9 cellular contexts compared by ENCODE assay signal in the genomic region with DNA sequence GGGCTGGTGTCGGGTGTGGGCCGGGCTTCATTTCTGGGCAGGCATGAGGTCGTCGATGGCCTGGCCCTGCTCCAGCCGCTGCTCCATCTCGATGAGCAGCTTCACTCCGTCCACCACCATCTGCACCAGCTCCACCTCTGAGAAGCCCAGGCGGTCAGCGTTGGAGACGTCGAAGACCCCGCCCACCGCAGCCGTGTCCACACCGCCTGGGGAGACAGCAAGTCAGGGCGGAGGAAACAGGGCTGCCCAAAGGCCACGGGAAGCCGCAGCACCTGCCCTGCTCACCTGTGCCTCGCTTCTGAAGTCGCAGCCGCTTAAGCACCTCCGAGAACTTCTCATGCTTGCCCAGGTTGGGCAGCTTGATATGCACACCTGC. TPM values are rescaled to one million over a fixed set of nuclear protein-coding genes. Genes with fewer than 3 reads are reported as not detected.
A peak's percentile ranks its signal among the peaks of the same experiment; 100 is the strongest.
DNase-seq lines count a peak whose midpoint lies in the region; ATAC-seq, FAIRE-seq and TF ChIP-seq lines count a peak whose summit lies in the region.
"Had no signal": no experiment of that assay in that cellular context is flagged by ENCODE, and none has a peak within 500 bp of the region (broad histone marks: within the 10 kb centered on the region; RNA-seq: fewer than 3 reads in every experiment).

No MANE protein-coding gene starts in this region.

- no peak overlapping the region for H3K27ac ChIP-seq in HepG2 (ENCODE audit: extremely low read length, insufficient read depth, low read length)
- peak overlapping the region; percentile 15 to 66 for H3K27ac ChIP-seq in thoracic aorta

- peaks cover 4% of the 10 kb centered on the region for H3K79me2 ChIP-seq in HepG2 (ENCODE audit: insufficient read depth, low read length)

- DNase-seq in activated CD4-positive, alpha-beta T cell treated with anti-CD3 and anti-CD28 coated beads, Interleukin-2, amount 10 ng/mL, durations not matched to agents 24 days and 14 days, result no peak
- no peak for DNase-seq in activated CD4-positive, alpha-beta T cell treated with anti-CD3 and anti-CD28 coated beads, Interleukin-2, amount 50 U/mL, for 1 hour
- no peak for DNase-seq in HepG2 (ENCODE audit: low spot score)
- no peak for DNase-seq in thoracic aorta (ENCODE audit: low spot score)
- no peak for DNase-seq in amygdala (lab: John Stamatoyannopoulos, UW)
- no peak for DNase-seq in NCI-H1092 (lab: John Stamatoyannopoulos, UW)
- no peak for DNase-seq in GF-D8 (lab: John Stamatoyannopoulos, UW)
- DNase-seq: NCI-H748 treated with DMSO at 0.1 percent for 48 hours had no signal

- no peak overlapping the region for H3K4me3 ChIP-seq in HepG2 (replicated peaks in 1 of 3; ENCODE audit: insufficient read depth in 1 of 3, low read depth in 2 of 3, low read length in 3 of 3)
- no peak overlapping the region for H3K4me3 ChIP-seq in thoracic aorta

- peak overlapping the region; percentile 64 for H3K4me3 Mint-ChIP-seq in activated CD4-positive, alpha-beta T cell treated with anti-CD3 and anti-CD28 coated beads, Interleukin-2, amount 10 ng/mL, durations not matched to agents 24 days and 14 days
- H3K4me3 Mint-ChIP-seq in activated T-helper 17 cell treated with anti-CD3 and anti-CD28 coated beads, Interleukin-2, amount 50 U/mL, for 72 hours, result peak overlapping the region; percentile 27

- H3K36me3 Mint-ChIP-seq in activated CD4-positive, alpha-beta T cell treated with anti-CD3 and anti-CD28 coated beads, Interleukin-2, amount 10 ng/mL, durations not matched to agents 24 days and 14 days (ENCODE audit: low read depth), result no peaks in the 10 kb centered on the region
- H3K36me3 Mint-ChIP-seq in activated T-helper 17 cell treated with anti-CD3 and anti-CD28 coated beads, Interleukin-2, amount 50 U/mL, for 72 hours (ENCODE audit: low read depth), result no peaks in the 10 kb centered on the region

- H3K27me3 ChIP-seq in HepG2 (ENCODE audit: control insufficient read depth in 1 of 2, insufficient read depth in 2 of 2, low read length in 2 of 2) (no peaks in the 10 kb centered on the region), thoracic aorta (replicated peaks; ENCODE audit: insufficient read depth) (no peaks in the 10 kb centered on the region)

- H3K27ac Mint-ChIP-seq in activated CD4-positive, alpha-beta T cell treated with anti-CD3 and anti-CD28 coated beads, Interleukin-2, amount 10 ng/mL, durations not matched to agents 24 days and 14 days, result no peak overlapping the region
- no peak overlapping the region for H3K27ac Mint-ChIP-seq in activated T-helper 17 cell treated with anti-CD3 and anti-CD28 coated beads, Interleukin-2, amount 50 U/mL, for 72 hours

- POLR2A ChIA-PET in HepG2 (lab: Yijun Ruan, JAX), result interaction anchor here (3.1 kb wide), 1 partner anchor 8 kb away, joined by 24 read pairs; a partner anchor contains a TSS

- H3K9me3 ChIP-seq in HepG2 (ENCODE audit: low read length) (no peaks in the 10 kb centered on the region), thoracic aorta (no peaks in the 10 kb centered on the region)

- H3K9ac ChIP-seq in HepG2 (ENCODE audit: insufficient read depth, low read depth, low read length), result no peak overlapping the region

- in situ Hi-C loops in HepG2 (cut with HindIII; ENCODE audit: extremely low pct_ligation_motif_present, low pct_unique_long_range_greater_than_20kb), result no loop called here

- no peak overlapping the region for H3K4me2 ChIP-seq in HepG2 (ENCODE audit: low read depth, low read length)

- CTCF ChIA-PET in HepG2 (lab: Yijun Ruan, JAX; ENCODE audit: low intra/inter-chr PET ratio, low total read pairs), result interaction anchor here (3.0 kb wide), 1 partner anchor 26 kb away, joined by 38 read pairs; no protein-coding TSS in a partner anchor

- no peak for FAIRE-seq in HepG2 (lab: Jason Lieb, UNC)

- WGBS in HepG2 (ENCODE audit: low lambda C conversion rate), result 93% methylated on average over 18 of the region's 22 CpGs

- TF ChIP-seq CTCF in HepG2 (CRISPR knock-in tag; IDR thresholded peaks at IDR 0.05) (no peak), thoracic aorta (IDR thresholded peaks at IDR 0.05) (no peak)

- no peak overlapping the region for H2AFZ ChIP-seq in HepG2 (ENCODE audit: low read length)

- no peak for TF ChIP-seq POLR2A in HepG2 (IDR thresholded peaks at IDR 0.05; ENCODE audit: insufficient read depth in 1 of 2, low read depth in 2 of 2, low read length in 2 of 2)

- TF ChIP-seq EP300 in HepG2 (IDR thresholded peaks at IDR 0.05; ENCODE audit: low read depth in 2 of 2, low read length in 2 of 2), result no peak
- no peak for TF ChIP-seq EP300 in HepG2 (CRISPR knock-in tag; IDR thresholded peaks at IDR 0.05; ENCODE audit: borderline replicate concordance)

- H3K4me1 Mint-ChIP-seq in activated CD4-positive, alpha-beta T cell treated with anti-CD3 and anti-CD28 coated beads, Interleukin-2, amount 10 ng/mL, durations not matched to agents 24 days and 14 days, result peaks cover 7% of the 10 kb centered on the region
- peaks cover 5% of the 10 kb centered on the region for H3K4me1 Mint-ChIP-seq in activated T-helper 17 cell treated with anti-CD3 and anti-CD28 coated beads, Interleukin-2, amount 50 U/mL, for 72 hours

- H3K4me1 ChIP-seq in HepG2 (ENCODE audit: insufficient read depth, low read length) (peaks cover 52% of the 10 kb centered on the region), thoracic aorta (ENCODE audit: control insufficient read depth in 1 of 2, low read depth in 2 of 2) (peaks cover 14 to 57% of the 10 kb centered on the region in 2 donors)

- H4K20me1 ChIP-seq in HepG2 (ENCODE audit: insufficient read depth, low read length), result no peaks in the 10 kb centered on the region

- BruUV-seq in HepG2 (replicated peaks; lab: Mats Ljungman, UMichigan), result no TSS peak

- peaks cover 17% of the 10 kb centered on the region for H3K27me3 Mint-ChIP-seq in activated CD4-positive, alpha-beta T cell treated with anti-CD3 and anti-CD28 coated beads, Interleukin-2, amount 10 ng/mL, durations not matched to agents 24 days and 14 days
- H3K27me3 Mint-ChIP-seq in activated T-helper 17 cell treated with anti-CD3 and anti-CD28 coated beads, Interleukin-2, amount 50 U/mL, for 72 hours, result no peaks in the 10 kb centered on the region

- ATAC-seq in activated T-helper 17 cell treated with anti-CD3 and anti-CD28 coated beads, Interleukin-2, amount 50 U/mL, for 72 hours (replicated peaks), result no peak
- ATAC-seq in HepG2 (no peak), thoracic aorta (ENCODE audit: insufficient number of reproducible peaks, low FRiP score, low read depth) (no peak)

- no peaks in the 10 kb centered on the region for H3K9me3 Mint-ChIP-seq in activated CD4-positive, alpha-beta T cell treated with anti-CD3 and anti-CD28 coated beads, Interleukin-2, amount 10 ng/mL, durations not matched to agents 24 days and 14 days
- H3K9me3 Mint-ChIP-seq in activated T-helper 17 cell treated with anti-CD3 and anti-CD28 coated beads, Interleukin-2, amount 50 U/mL, for 72 hours, result no peaks in the 10 kb centered on the region

- TF ChIP-seq RAD21 in HepG2 (CRISPR knock-in tag; IDR thresholded peaks at IDR 0.05), result no peak

- intact Hi-C loops in activated CD4-positive, alpha-beta T cell treated with anti-CD3 and anti-CD28 coated beads, Interleukin-2, amount 10 ng/mL, durations not matched to agents 24 days and 14 days (cut with micrococcal nuclease), result no loop called here
- intact Hi-C loops in HepG2 (cut with micrococcal nuclease; ENCODE audit: unreplicated experiment), result no loop called here

- H3K36me3 ChIP-seq in HepG2 (replicated peaks in 1 of 2; ENCODE audit: control insufficient read depth in 1 of 2, insufficient read depth in 2 of 2, low read length in 2 of 2) (peaks cover 0 to 10% of the 10 kb centered on the region in 2 experiments; a peak in 3 of 5 replicates), thoracic aorta (no peaks in the 10 kb centered on the region)

RNA-seq across cellular contexts. Expression of a gene that starts 2.8 kb away (rescaled TPM):
- total RNA-seq in activated CD4-positive, alpha-beta T cell treated with anti-CD3 and anti-CD28 coated beads, Interleukin-2, amount 10 ng/mL, durations not matched to agents 24 days and 14 days, result 14.2 and 21.1 TPM in 2 replicates
- total RNA-seq in activated T-helper 17 cell treated with anti-CD3 and anti-CD28 coated beads, Interleukin-2, amount 50 U/mL, for 72 hours, result 10 to 100 TPM in 1 of 2 donors, 1 to 10 TPM in 1; 4.5 to 13.4 TPM
- total RNA-seq in HepG2 (2016; rRNA removed; fragmentation: Illumina TruSeq; extraction: Trizol) (82.3 and 92.4 TPM in 2 replicates), thoracic aorta (100 to 1,000 TPM; 109 to 159 TPM)
- 35.0 and 38.6 TPM in 2 replicates for total RNA-seq in HepG2 (2016; cell fraction: cytosol; rRNA removed; fragmentation: Illumina TruSeq; extraction: Trizol; ENCODE audit: low read depth)
- total RNA-seq in HepG2 (2016; cell fraction: insoluble cytoplasmic fraction; rRNA removed; fragmentation: Illumina TruSeq; extraction: Trizol), result 77.0 and 90.7 TPM in 2 replicates
- total RNA-seq in HepG2 (2016; cell fraction: membrane; rRNA removed; fragmentation: Illumina TruSeq; extraction: Trizol), result 39.1 and 44.5 TPM in 2 replicates
- total RNA-seq in HepG2 (2016; cell fraction: nucleus; rRNA removed; fragmentation: Illumina TruSeq; extraction: Trizol), result 55.0 and 62.1 TPM in 2 replicates
- 179 and 217 TPM in 2 replicates for polyA plus RNA-seq in HepG2 (2011; rRNA removed)
- 94.2 and 257 TPM in 2 replicates for polyA plus RNA-seq in HepG2 (2011; cell fraction: cytosol; rRNA removed)
- 634 and 1,191 TPM in 2 replicates for polyA plus RNA-seq in HepG2 (2011; cell fraction: nucleus; rRNA removed)
- polyA plus RNA-seq in HepG2 (2012), result 136 and 210 TPM in 2 replicates
- polyA plus RNA-seq in HepG2 (2016; cell fraction: cytosol; fragmentation: Illumina TruSeq; extraction: Trizol; ENCODE audit: low read depth), result 60.2 and 68.2 TPM in 2 replicates
- 156 and 198 TPM in 2 replicates for polyA plus RNA-seq in HepG2 (2016; cell fraction: insoluble cytoplasmic fraction; fragmentation: Illumina TruSeq; extraction: Trizol; ENCODE audit: low read depth)
- 60.4 and 60.5 TPM in 2 replicates for polyA plus RNA-seq in HepG2 (2016; cell fraction: membrane; fragmentation: Illumina TruSeq; extraction: Trizol; ENCODE audit: low read depth)
- polyA plus RNA-seq in HepG2 (2016; cell fraction: nucleus; fragmentation: Illumina TruSeq; extraction: Trizol; ENCODE audit: insufficient read depth, low read depth), result 164 and 170 TPM in 2 replicates
- polyA minus RNA-seq in HepG2 (2011; rRNA and poly(A)+ RNA removed; ENCODE audit: low replicate concordance), result 111 and 125 TPM in 2 replicates
- polyA minus RNA-seq in HepG2 (2011; cell fraction: cytosol; rRNA and poly(A)+ RNA removed), result 96.8 and 156 TPM in 2 replicates
- polyA minus RNA-seq in HepG2 (2011; cell fraction: nucleus; rRNA and poly(A)+ RNA removed), result 34.2 and 39.0 TPM in 2 replicates

RNA-seq across cellular contexts. Expression of a gene that starts 9.2 kb away (rescaled TPM):
- total RNA-seq in activated CD4-positive, alpha-beta T cell treated with anti-CD3 and anti-CD28 coated beads, Interleukin-2, amount 10 ng/mL, durations not matched to agents 24 days and 14 days, result 22.7 and 23.6 TPM in 2 replicates
- 10 to 100 TPM in 1 of 2 donors, 1 to 10 TPM in 1; 7.0 to 17.2 TPM for total RNA-seq in activated T-helper 17 cell treated with anti-CD3 and anti-CD28 coated beads, Interleukin-2, amount 50 U/mL, for 72 hours
- total RNA-seq in HepG2 (2016; rRNA removed; fragmentation: Illumina TruSeq; extraction: Trizol) (12.2 and 13.6 TPM in 2 replicates), thoracic aorta (10 to 100 TPM; 18.6 to 18.8 TPM)
- total RNA-seq in HepG2 (2016; cell fraction: cytosol; rRNA removed; fragmentation: Illumina TruSeq; extraction: Trizol; ENCODE audit: low read depth), result 4.0 and 5.2 TPM in 2 replicates
- total RNA-seq in HepG2 (2016; cell fraction: insoluble cytoplasmic fraction; rRNA removed; fragmentation: Illumina TruSeq; extraction: Trizol), result 12.4 and 14.5 TPM in 2 replicates
- 8.3 and 9.6 TPM in 2 replicates for total RNA-seq in HepG2 (2016; cell fraction: membrane; rRNA removed; fragmentation: Illumina TruSeq; extraction: Trizol)
- total RNA-seq in HepG2 (2016; cell fraction: nucleus; rRNA removed; fragmentation: Illumina TruSeq; extraction: Trizol), result 10.4 and 11.7 TPM in 2 replicates
- 6.5 and 9.8 TPM in 2 replicates for polyA plus RNA-seq in HepG2 (2011; rRNA removed)
- polyA plus RNA-seq in HepG2 (2011; cell fraction: cytosol; rRNA removed), result 6.4 and 11.5 TPM in 2 replicates
- 26.1 and 31.2 TPM in 2 replicates for polyA plus RNA-seq in HepG2 (2011; cell fraction: nucleus; rRNA removed)
- 4.0 and 8.4 TPM in 2 replicates for polyA plus RNA-seq in HepG2 (2012)
- 3.9 and 4.4 TPM in 2 replicates for polyA plus RNA-seq in HepG2 (2016; cell fraction: cytosol; fragmentation: Illumina TruSeq; extraction: Trizol; ENCODE audit: low read depth)
- 12.0 and 13.1 TPM in 2 replicates for polyA plus RNA-seq in HepG2 (2016; cell fraction: insoluble cytoplasmic fraction; fragmentation: Illumina TruSeq; extraction: Trizol; ENCODE audit: low read depth)
- 6.7 and 7.2 TPM in 2 replicates for polyA plus RNA-seq in HepG2 (2016; cell fraction: membrane; fragmentation: Illumina TruSeq; extraction: Trizol; ENCODE audit: low read depth)
- polyA plus RNA-seq in HepG2 (2016; cell fraction: nucleus; fragmentation: Illumina TruSeq; extraction: Trizol; ENCODE audit: insufficient read depth, low read depth), result 13.5 and 14.3 TPM in 2 replicates
- polyA minus RNA-seq in HepG2 (2011; rRNA and poly(A)+ RNA removed; ENCODE audit: low replicate concordance), result 14.6 and 19.9 TPM in 2 replicates
- polyA minus RNA-seq in HepG2 (2011; cell fraction: cytosol; rRNA and poly(A)+ RNA removed), result 4.6 and 4.7 TPM in 2 replicates
- 15.8 and 16.6 TPM in 2 replicates for polyA minus RNA-seq in HepG2 (2011; cell fraction: nucleus; rRNA and poly(A)+ RNA removed)

RNA-seq across cellular contexts. Expression of a gene that starts 42.6 kb away (rescaled TPM):
- total RNA-seq in activated CD4-positive, alpha-beta T cell treated with anti-CD3 and anti-CD28 coated beads, Interleukin-2, amount 10 ng/mL, durations not matched to agents 24 days and 14 days, result 32.1 and 33.9 TPM in 2 replicates
- total RNA-seq in activated T-helper 17 cell treated with anti-CD3 and anti-CD28 coated beads, Interleukin-2, amount 50 U/mL, for 72 hours, result 10 to 100 TPM; 21.0 to 33.2 TPM
- total RNA-seq in HepG2 (2016; rRNA removed; fragmentation: Illumina TruSeq; extraction: Trizol), result 21.0 and 34.8 TPM in 2 replicates
- 2.3 and 2.5 TPM in 2 replicates for total RNA-seq in HepG2 (2016; cell fraction: cytosol; rRNA removed; fragmentation: Illumina TruSeq; extraction: Trizol; ENCODE audit: low read depth)
- 21.9 and 34.1 TPM in 2 replicates for total RNA-seq in HepG2 (2016; cell fraction: insoluble cytoplasmic fraction; rRNA removed; fragmentation: Illumina TruSeq; extraction: Trizol)
- total RNA-seq in HepG2 (2016; cell fraction: membrane; rRNA removed; fragmentation: Illumina TruSeq; extraction: Trizol), result 11.4 and 14.2 TPM in 2 replicates
- 14.8 and 16.2 TPM in 2 replicates for total RNA-seq in HepG2 (2016; cell fraction: nucleus; rRNA removed; fragmentation: Illumina TruSeq; extraction: Trizol)
- 3.0 and 3.5 TPM in 2 replicates for polyA plus RNA-seq in HepG2 (2011; rRNA removed)
- 2.5 and 3.9 TPM in 2 replicates for polyA plus RNA-seq in HepG2 (2011; cell fraction: cytosol; rRNA removed)
- polyA plus RNA-seq in HepG2 (2011; cell fraction: nucleus; rRNA removed), result 3.3 and 3.7 TPM in 2 replicates
- polyA plus RNA-seq in HepG2 (2012), result 7.9 and 9.3 TPM in 2 replicates
- polyA plus RNA-seq in HepG2 (2016; cell fraction: cytosol; fragmentation: Illumina TruSeq; extraction: Trizol; ENCODE audit: low read depth), result 1.0 and 1.3 TPM in 2 replicates
- 16.8 and 20.0 TPM in 2 replicates for polyA plus RNA-seq in HepG2 (2016; cell fraction: insoluble cytoplasmic fraction; fragmentation: Illumina TruSeq; extraction: Trizol; ENCODE audit: low read depth)
- 5.3 and 6.2 TPM in 2 replicates for polyA plus RNA-seq in HepG2 (2016; cell fraction: membrane; fragmentation: Illumina TruSeq; extraction: Trizol; ENCODE audit: low read depth)
- 13.8 and 14.6 TPM in 2 replicates for polyA plus RNA-seq in HepG2 (2016; cell fraction: nucleus; fragmentation: Illumina TruSeq; extraction: Trizol; ENCODE audit: insufficient read depth, low read depth)
- polyA minus RNA-seq in HepG2 (2011; rRNA and poly(A)+ RNA removed; ENCODE audit: low replicate concordance), result 5.3 and 11.8 TPM in 2 replicates
- 7.2 and 8.6 TPM in 2 replicates for polyA minus RNA-seq in HepG2 (2011; cell fraction: cytosol; rRNA and poly(A)+ RNA removed)
- polyA minus RNA-seq in HepG2 (2011; cell fraction: nucleus; rRNA and poly(A)+ RNA removed), result 9.8 and 9.9 TPM in 2 replicates
- total RNA-seq in thoracic aorta, result 10 to 100 TPM; 21.0 to 34.9 TPM

RNA-seq across cellular contexts. Expression of a gene that starts 42.9 kb away (rescaled TPM):
- total RNA-seq in activated CD4-positive, alpha-beta T cell treated with anti-CD3 and anti-CD28 coated beads, Interleukin-2, amount 10 ng/mL, durations not matched to agents 24 days and 14 days, result 38.4 and 41.2 TPM in 2 replicates
- 10 to 100 TPM; 30.9 to 39.9 TPM for total RNA-seq in activated T-helper 17 cell treated with anti-CD3 and anti-CD28 coated beads, Interleukin-2, amount 50 U/mL, for 72 hours
- total RNA-seq in HepG2 (2016; rRNA removed; fragmentation: Illumina TruSeq; extraction: Trizol) (25.1 and 25.2 TPM in 2 replicates), thoracic aorta (10 to 100 TPM in 1 of 2 donors, 1 to 10 TPM in 1; 8.0 to 17.6 TPM)
- 29.4 and 38.9 TPM in 2 replicates for total RNA-seq in HepG2 (2016; cell fraction: cytosol; rRNA removed; fragmentation: Illumina TruSeq; extraction: Trizol; ENCODE audit: low read depth)
- 25.7 and 29.2 TPM in 2 replicates for total RNA-seq in HepG2 (2016; cell fraction: insoluble cytoplasmic fraction; rRNA removed; fragmentation: Illumina TruSeq; extraction: Trizol)
- 46.6 and 48.0 TPM in 2 replicates for total RNA-seq in HepG2 (2016; cell fraction: membrane; rRNA removed; fragmentation: Illumina TruSeq; extraction: Trizol)
- 11.0 and 15.0 TPM in 2 replicates for total RNA-seq in HepG2 (2016; cell fraction: nucleus; rRNA removed; fragmentation: Illumina TruSeq; extraction: Trizol)
- 10.9 and 14.0 TPM in 2 replicates for polyA plus RNA-seq in HepG2 (2011; rRNA removed)
- polyA plus RNA-seq in HepG2 (2011; cell fraction: cytosol; rRNA removed), result 10.2 and 14.5 TPM in 2 replicates
- polyA plus RNA-seq in HepG2 (2011; cell fraction: nucleus; rRNA removed), result 2.6 and 3.1 TPM in 2 replicates
- 25.7 and 32.6 TPM in 2 replicates for polyA plus RNA-seq in HepG2 (2012)
- 63.7 and 73.8 TPM in 2 replicates for polyA plus RNA-seq in HepG2 (2016; cell fraction: cytosol; fragmentation: Illumina TruSeq; extraction: Trizol; ENCODE audit: low read depth)
- polyA plus RNA-seq in HepG2 (2016; cell fraction: insoluble cytoplasmic fraction; fragmentation: Illumina TruSeq; extraction: Trizol; ENCODE audit: low read depth), result 33.7 and 39.8 TPM in 2 replicates
- 52.0 and 59.9 TPM in 2 replicates for polyA plus RNA-seq in HepG2 (2016; cell fraction: membrane; fragmentation: Illumina TruSeq; extraction: Trizol; ENCODE audit: low read depth)
- 21.5 and 21.7 TPM in 2 replicates for polyA plus RNA-seq in HepG2 (2016; cell fraction: nucleus; fragmentation: Illumina TruSeq; extraction: Trizol; ENCODE audit: insufficient read depth, low read depth)
- polyA minus RNA-seq in HepG2 (2011; rRNA and poly(A)+ RNA removed; ENCODE audit: low replicate concordance), result 4.7 and 5.1 TPM in 2 replicates
- 3.6 and 6.4 TPM in 2 replicates for polyA minus RNA-seq in HepG2 (2011; cell fraction: cytosol; rRNA and poly(A)+ RNA removed)
- polyA minus RNA-seq in HepG2 (2011; cell fraction: nucleus; rRNA and poly(A)+ RNA removed), result 10.1 and 11.3 TPM in 2 replicates
